Comparison of ENCODE assay signal across 8 cellular contexts in genomic region chr4:145557720-145558119, GRCh38.
DNase-seq lines count a peak whose midpoint lies in the region; ATAC-seq, FAIRE-seq and TF ChIP-seq lines count a peak whose summit lies in the region.

No MANE protein-coding gene starts in this region.

- peaks cover 2% of the 10 kb centered on the region for H3K36me3 Mint-ChIP-seq in glutamatergic neuron (ENCODE audit: unreplicated experiment)

- H3K4me1 ChIP-seq in Peyer's patch (no peaks in the 10 kb centered on the region), psoas muscle (no peaks in the 10 kb centered on the region)

- H3K4me3 Mint-ChIP-seq in glutamatergic neuron (ENCODE audit: unreplicated experiment), result no peak overlapping the region

- H3K4me3 ChIP-seq in Peyer's patch (no peak overlapping the region), psoas muscle (no peak overlapping the region)

- H3K36me3 ChIP-seq in Peyer's patch (peaks cover 0 to 9% (median 0%) of the 10 kb centered on the region in 3 donors), psoas muscle (ENCODE audit: insufficient read depth in 1 of 2, low read depth in 1 of 2) (peaks cover 2 to 65% of the 10 kb centered on the region in 2 donors)

- peaks cover 2% of the 10 kb centered on the region for H3K4me1 Mint-ChIP-seq in glutamatergic neuron (ENCODE audit: low read depth, unreplicated experiment)

- intact Hi-C loops in psoas muscle (cut with DNase I), result loop anchor here (2.0 to 5.0 kb wide), 4 partner anchors 75 to 1380 kb away; partner anchors contain the start of gene SMAD1 (in 1 of the 2)

- DNase-seq in D721Med (ENCODE audit: insufficient read length, low spot score) (peak; percentile 13), Peyer's patch (peak; percentile 18 to 74 (median 60)), glutamatergic neuron (peak; percentile 59), psoas muscle (peak; percentile 44 to 55)
- DNase-seq in activated gamma-delta T cell treated with anti-CD3 and anti-CD28 coated beads, Interleukin-2, amount 50 U/mL, for 16 hours (ENCODE audit: low read depth), result peak; percentile 1

- H3K27ac ChIP-seq in Peyer's patch, result no peak overlapping the region
- no peak overlapping the region for H3K27ac ChIP-seq in psoas muscle

- ATAC-seq in GM21360 (IDR thresholded peaks at IDR 0.05; ENCODE audit: unreplicated experiment) (peak; percentile 60), HG03565 (IDR thresholded peaks at IDR 0.05; ENCODE audit: unreplicated experiment) (peak; percentile 72), psoas muscle (peak; percentile 72 to 97 (median 88)), GM19035 (IDR thresholded peaks at IDR 0.05; ENCODE audit: unreplicated experiment) (no peak)

- no peaks in the 10 kb centered on the region for H3K9me3 ChIP-seq in Peyer's patch
- H3K9me3 ChIP-seq in psoas muscle, result no peaks in the 10 kb centered on the region

- H3K27ac Mint-ChIP-seq in glutamatergic neuron (ENCODE audit: unreplicated experiment), result no peak overlapping the region

- no peaks in the 10 kb centered on the region for H3K27me3 Mint-ChIP-seq in glutamatergic neuron (ENCODE audit: unreplicated experiment)

- no peak for TF ChIP-seq POLR2A in Peyer's patch (IDR thresholded peaks at IDR 0.05)

- TF ChIP-seq CTCF in D721Med (IDR thresholded peaks at IDR 0.05; ENCODE audit: insufficient read depth, missing control alignments) (peak; percentile 62), Peyer's patch (IDR thresholded peaks at IDR 0.05) (peak; percentile 24 to 92 (median 80)), glutamatergic neuron (IDR thresholded peaks at IDR 0.05; ENCODE audit: partially characterized antibody, unreplicated experiment) (peak; percentile 82), psoas muscle (IDR thresholded peaks at IDR 0.05) (peak; percentile 89)

- 16 to 27% (median 19%) methylated on average over 3 of the region's 3 CpGs for WGBS in psoas muscle, 3 donors

- no peak for FAIRE-seq in D721Med (lab: Jason Lieb, UNC)

- H3K27me3 ChIP-seq in Peyer's patch (no peaks in the 10 kb centered on the region), psoas muscle (ENCODE audit: insufficient read depth in 3 of 3, low read length in 2 of 3) (no peaks in the 10 kb centered on the region)

- peaks cover 1% of the 10 kb centered on the region for H3K9me3 Mint-ChIP-seq in glutamatergic neuron (ENCODE audit: unreplicated experiment)

Comparison
In these comparisons a context has a peak if more than half of its experiments do, and no peak if none do; other contexts are left out.
1. DNase-seq: peak in every context shown above with its lines; median percentile 60 in Peyer's patch; 59 in glutamatergic neuron; 50 in psoas muscle; 13 in D721Med; 1 in activated gamma-delta T cell treated with anti-CD3 and anti-CD28 coated beads, Interleukin-2, amount 50 U/mL, for 16 hours.